In genomic region chr18:3827236-3827635, GRCh38 we compare ENCODE assay signal across 15 cellular contexts.
DNase-seq lines count a peak whose midpoint lies in the region; ATAC-seq and TF ChIP-seq lines count a peak whose summit lies in the region.
"Had no signal": no experiment of that assay in that cellular context is flagged by ENCODE, and none has a peak within 500 bp of the region (broad histone marks: within the 10 kb centered on the region; RNA-seq: fewer than 3 reads in every experiment).

No MANE protein-coding gene starts in this region.

- no peak overlapping the region for H4K5ac ChIP-seq in H9 (ENCODE audit: insufficient read length, low read depth, low read length)

- no peaks in the 10 kb centered on the region for H3K27me3 Mint-ChIP-seq in H9 (ENCODE audit: low read depth)
- H3K27me3 Mint-ChIP-seq: CD4-positive, alpha-beta memory T cell had no signal

- H3K9me3 Mint-ChIP-seq in H9, result peaks cover 0 to 8% of the 10 kb centered on the region in 2 experiments; a peak in 2 of 5 replicates

- ATAC-seq in esophagus mucosa, result no peak

- H2BK15ac ChIP-seq in H9 (ENCODE audit: low read depth, low read length), result no peak overlapping the region

- no peak overlapping the region for H2BK5ac ChIP-seq in H9 (ENCODE audit: insufficient read length, low read length)

- H3K79me2 ChIP-seq in H9 (ENCODE audit: insufficient read depth, low read length), result no peaks in the 10 kb centered on the region

- H3K23me2 ChIP-seq in H9 (ENCODE audit: insufficient read length, low read depth, low read length, poor library complexity, severe bottlenecking), result no peaks in the 10 kb centered on the region

- H3K9ac ChIP-seq in H9 (ENCODE audit: extremely low read depth, insufficient read length, low read length), result no peak overlapping the region
- H3K9ac ChIP-seq: KMS-11 had no signal

- H3K4me1 ChIP-seq in H9 (ENCODE audit: insufficient read depth, low read length), result peaks cover 5% of the 10 kb centered on the region; the same call in 1 of the 2 replicates
- no peaks in the 10 kb centered on the region for H3K4me1 ChIP-seq in testis
- H3K4me1 ChIP-seq: SJSA1 had no signal

- TF ChIP-seq POLR2A in testis (IDR thresholded peaks at IDR 0.05), result no peak

- no peak overlapping the region for H2AFZ ChIP-seq in H9 (ENCODE audit: low read length)

- H3K23ac ChIP-seq in H9 (ENCODE audit: insufficient read length, low read depth, low read length), result no peak overlapping the region

- no peak overlapping the region for H3K4me3 ChIP-seq in fibroblast of the aortic adventitia (ENCODE audit: low read depth, low read length)
- no peak overlapping the region for H3K4me3 ChIP-seq in testis
- H3K4me3 ChIP-seq: MG63, SJSA1 had no signal

- TF ChIP-seq CTCF in H9 (conservative IDR thresholded peaks at IDR 0.05) (no peak), fibroblast of the aortic adventitia (IDR thresholded peaks at IDR 0.05; ENCODE audit: insufficient read depth, low read length) (no peak), testis (IDR thresholded peaks at IDR 0.05) (no peak)

- intact Hi-C loops in testis (cut with DNase I; ENCODE audit: low total_unique reads), result no loop called here

- no peak overlapping the region for H2BK12ac ChIP-seq in H9 (ENCODE audit: insufficient read length, low read depth, low read length)

- no peaks in the 10 kb centered on the region for H4K20me1 ChIP-seq in H9 (ENCODE audit: control insufficient read depth, insufficient read depth, insufficient read length)

- H3K27ac ChIP-seq in H9 (ENCODE audit: insufficient read length, low read depth, low read length) (no peak overlapping the region), testis (peak overlapping the region; percentile 62 to 72)
- H3K27ac ChIP-seq: KMS-11, SJSA1 had no signal

- no peak overlapping the region for H3T11ph ChIP-seq in H9 (ENCODE audit: low read length)

- DNase-seq in H9, result no peak
- peak; percentile 4 for DNase-seq in RPMI7951 (ENCODE audit: low read depth)
- DNase-seq in fibroblast of the aortic adventitia (ENCODE audit: low read depth), result peak; percentile 28
- DNase-seq in testis, result no peak
- no peak for DNase-seq in DMS114 treated with DMSO at 0.1 percent for 48 hours (lab: John Stamatoyannopoulos, UW; ENCODE audit: unreplicated experiment)
- DNase-seq in NCI-H2171 (lab: John Stamatoyannopoulos, UW), result no peak
- DNase-seq: CD4-positive, alpha-beta memory T cell; DMS79; MG63; NCI-H1092; NCI-H146; NCI-H345 had no signal

- H3K9me3 ChIP-seq in H9 (ENCODE audit: control insufficient read depth, low read depth, low read length), result no peaks in the 10 kb centered on the region
- H3K9me3 ChIP-seq in testis, result no peaks in the 10 kb centered on the region
- H3K9me3 ChIP-seq: MG63, SJSA1 had no signal

- H2AK5ac ChIP-seq in H9 (ENCODE audit: insufficient read length, low read length), result no peak overlapping the region

- WGBS in H9 (ENCODE audit: extremely low coverage, insufficient read length, low lambda C conversion rate), result no CpG with 5 or more reads among the region's 5 CpGs
- WGBS in testis, 2 donors, result 38 to 39% methylated on average over 5 of the region's 5 CpGs

- H2BK120ac ChIP-seq in H9 (ENCODE audit: low read depth, low read length, poor library complexity, severe bottlenecking), result no peak overlapping the region

- H3K4me1 Mint-ChIP-seq in H9, result peaks cover 26 to 34% of the 10 kb centered on the region in 2 experiments
- H3K4me1 Mint-ChIP-seq: CD4-positive, alpha-beta memory T cell had no signal

- no peaks in the 10 kb centered on the region for H3K79me1 ChIP-seq in H9 (ENCODE audit: insufficient read depth, low read depth, low read length, poor library complexity, severe bottlenecking)

- H2BK20ac ChIP-seq in H9 (ENCODE audit: low read depth, low read length, poor library complexity, severe bottlenecking), result no peak overlapping the region

- H3K27me3 ChIP-seq in H9 (ENCODE audit: insufficient read depth, low read length) (no peaks in the 10 kb centered on the region), testis (no peaks in the 10 kb centered on the region)
- H3K27me3 ChIP-seq: MG63 had no signal

- peaks cover 0 to 11% (median 5%) of the 10 kb centered on the region in 3 experiments; a peak in 5 of 7 replicates for H3K36me3 Mint-ChIP-seq in H9 (ENCODE audit: insufficient read depth in 1 of 3, low read depth in 3 of 3)
- H3K36me3 Mint-ChIP-seq: CD4-positive, alpha-beta memory T cell had no signal

- no peak overlapping the region for H3K18ac ChIP-seq in H9 (ENCODE audit: insufficient read length, low read depth, low read length)

- no peak overlapping the region for H3K14ac ChIP-seq in H9 (ENCODE audit: insufficient read depth, low read length)

- H3K27ac Mint-ChIP-seq in H9, result peak overlapping the region in 2 of 3 experiments; percentile 16 to 80; a peak in 3 of 7 replicates
- H3K27ac Mint-ChIP-seq: CD4-positive, alpha-beta memory T cell had no signal

- H3K4me3 Mint-ChIP-seq in H9, result no peak overlapping the region
- H3K4me3 Mint-ChIP-seq: CD4-positive, alpha-beta memory T cell had no signal

- no peak overlapping the region for H3K4me2 ChIP-seq in H9 (ENCODE audit: insufficient read depth, insufficient read length, low read length)
- H3K4me2 ChIP-seq: KMS-11 had no signal

- H3K4ac ChIP-seq in H9 (ENCODE audit: low read depth, low read length), result no peak overlapping the region

- no peak overlapping the region for H3K56ac ChIP-seq in H9 (ENCODE audit: insufficient read length, low read depth, low read length)

- no peaks in the 10 kb centered on the region for H3K36me3 ChIP-seq in testis (ENCODE audit: low read depth, missing control alignments)
- H3K36me3 ChIP-seq: MG63, SJSA1 had no signal

- H4K91ac ChIP-seq in H9 (ENCODE audit: insufficient read length, low read depth, low read length), result no peak overlapping the region

- no peak overlapping the region for H4K8ac ChIP-seq in H9 (replicated peaks; ENCODE audit: insufficient read length, low read depth, low read length)

Comparison
In these comparisons a context has a peak if more than half of its experiments do, and no peak if none do; other contexts are left out.
1. DNase-seq: peak in RPMI7951 (single experiment) and fibroblast of the aortic adventitia (single experiment); none in H9 (single experiment), testis (single experiment), DMS114 treated with DMSO at 0.1 percent for 48 hours (single experiment) and NCI-H2171 (single experiment).